ENCODE assay signal across 8 cellular contexts in genomic region chr13:110915874-110916670, GRCh38. TPM values are rescaled to one million over a fixed set of nuclear protein-coding genes. Genes with fewer than 3 reads are reported as not detected.
DNase-seq lines count a peak whose midpoint lies in the region; ATAC-seq and TF ChIP-seq lines count a peak whose summit lies in the region.

No MANE protein-coding gene starts in this region.

- peak overlapping the region; percentile 92 to 99 (median 96) for H3K4me3 ChIP-seq in breast epithelium
- peak overlapping the region; percentile 78 to 88 (median 84) for H3K4me3 ChIP-seq in right lobe of liver
- H3K4me3 ChIP-seq in tibial artery, result peak overlapping the region; percentile 81 to 96

- ATAC-seq in right lobe of liver, result peak in 1 of 4 donors; percentile 3
- ATAC-seq in GM21390 (IDR thresholded peaks at IDR 0.05; ENCODE audit: unreplicated experiment), result no peak

- H3K9me3 ChIP-seq in breast epithelium, result no peaks in the 10 kb centered on the region
- H3K9me3 ChIP-seq in right lobe of liver, result no peaks in the 10 kb centered on the region
- no peaks in the 10 kb centered on the region for H3K9me3 ChIP-seq in tibial artery

- no peaks in the 10 kb centered on the region for H3K36me3 ChIP-seq in breast epithelium
- no peaks in the 10 kb centered on the region for H3K36me3 ChIP-seq in right lobe of liver
- H3K36me3 ChIP-seq in tibial artery, result no peaks in the 10 kb centered on the region

- TF ChIP-seq POLR2A in breast epithelium (IDR thresholded peaks at IDR 0.05) (no peak), right lobe of liver (IDR thresholded peaks at IDR 0.05) (peak; percentile 41)

- 4% methylated on average over 17 of the region's 17 CpGs for WGBS in right lobe of liver (ENCODE audit: insufficient coverage, low coverage, low lambda C conversion rate, missing lambda C conversion rate)

- TF ChIP-seq CTCF in breast epithelium (IDR thresholded peaks at IDR 0.05) (no peak), right lobe of liver (IDR thresholded peaks at IDR 0.05) (no peak), tibial artery (IDR thresholded peaks at IDR 0.05) (no peak)

- H3K27ac ChIP-seq in breast epithelium (peak overlapping the region; percentile 96 to 98), right lobe of liver (peak overlapping the region; percentile 97 to 100 (median 99)), tibial artery (peak overlapping the region; percentile 97 to 98)

- intact Hi-C loops in breast epithelium (cut with DNase I; ENCODE audit: low total_unique reads) (no loop called here), right lobe of liver (cut with DNase I) (no loop called here), tibial artery (cut with DNase I; ENCODE audit: low total_unique reads) (loop anchor here (5.0 to 10.0 kb wide), 2 partner anchors 91 to 369 kb away; no protein-coding TSS in a partner anchor)

- H3K27me3 ChIP-seq in breast epithelium, result no peaks in the 10 kb centered on the region
- H3K27me3 ChIP-seq in right lobe of liver, result no peaks in the 10 kb centered on the region
- H3K27me3 ChIP-seq in tibial artery, result no peaks in the 10 kb centered on the region

- DNase-seq in DMS53 (lab: John Stamatoyannopoulos, UW), result peak; percentile 33
- no peak for DNase-seq in DMS53 treated with DMSO at 0.1 percent for 48 hours (lab: John Stamatoyannopoulos, UW; ENCODE audit: unreplicated experiment)
- DNase-seq in NCI-H2029 (lab: John Stamatoyannopoulos, UW), result peak; percentile 66
- DNase-seq in breast epithelium (ENCODE audit: low spot score in 2 of 2), result no peak
- no peak for DNase-seq in right lobe of liver
- no peak for DNase-seq in tibial artery
- DNase-seq in NCI-H1436 (lab: John Stamatoyannopoulos, UW), result no peak

- H3K4me1 ChIP-seq in breast epithelium (peaks cover 5 to 10% of the 10 kb centered on the region in 2 donors), right lobe of liver (peaks cover 0 to 23% (median 0%) of the 10 kb centered on the region in 4 donors), tibial artery (peaks cover 0 to 36% (median 21%) of the 10 kb centered on the region in 4 donors)

RNA-seq across cellular contexts. Expression of gene ANKRD10, which starts 1.2 kb away (rescaled TPM):
- total RNA-seq in breast epithelium (100 to 1,000 TPM; 133 to 206 (median 193) TPM), right lobe of liver (10 to 100 TPM; 40.4 to 56.2 (median 44.3) TPM)

Comparison
In these comparisons a context has a peak if more than half of its experiments do, and no peak if none do; other contexts are left out.
1. DNase-seq: peak in DMS53 (single experiment) and NCI-H2029 (single experiment); none in DMS53 treated with DMSO at 0.1 percent for 48 hours (single experiment), breast epithelium (0 of 2), right lobe of liver (0 of 3), tibial artery (0 of 2) and NCI-H1436 (single experiment).
2. Peak in every context shown above with its lines, with median percentiles within 50 percentile points of each other: H3K27ac ChIP-seq and H3K4me3 ChIP-seq.